Comparison of ENCODE assay signal across 9 cellular contexts in genomic region chr6:63307581-63308246, GRCh38. TPM values are rescaled to one million over a fixed set of nuclear protein-coding genes. Genes with fewer than 3 reads are reported as not detected.
DNase-seq lines count a peak whose midpoint lies in the region; ATAC-seq and TF ChIP-seq lines count a peak whose summit lies in the region.
"Had no signal": no experiment of that assay in that cellular context is flagged by ENCODE, and none has a peak within 500 bp of the region (broad histone marks: within the 10 kb centered on the region; RNA-seq: fewer than 3 reads in every experiment).

No MANE protein-coding gene starts in this region.

- H4K20me1 ChIP-seq in neural progenitor cell (ENCODE audit: low read depth) = no peaks in the 10 kb centered on the region

- H3K4me3 ChIP-seq in cardiac fibroblast (replicated peaks in 1 of 2; ENCODE audit: low read depth in 2 of 2, low read length in 2 of 2) (no peak overlapping the region), neural progenitor cell (no peak overlapping the region), tibial nerve (no peak overlapping the region)
- H3K4me3 ChIP-seq: SK-N-MC had no signal

- ATAC-seq in GM18907 (IDR thresholded peaks at IDR 0.05; ENCODE audit: unreplicated experiment) (peak; percentile 95), HG03060 (IDR thresholded peaks at IDR 0.05; ENCODE audit: low read depth, unreplicated experiment) (peak; percentile 88)

- H3K27me3 ChIP-seq in neural progenitor cell (no peaks in the 10 kb centered on the region), tibial nerve (no peaks in the 10 kb centered on the region)

- TF ChIP-seq CTCF in CD14-positive monocyte (IDR thresholded peaks at IDR 0.05) (peak; percentile 35), cardiac fibroblast (IDR thresholded peaks at IDR 0.05; ENCODE audit: low read depth, low read length) (peak; percentile 64), neural progenitor cell (IDR thresholded peaks at IDR 0.05) (peak; percentile 62), tibial nerve (IDR thresholded peaks at IDR 0.05) (peak in 2 of 5 experiments; percentile 8 to 11)

- H3K4me3 Mint-ChIP-seq in CD14-positive monocyte (no peak overlapping the region), neural progenitor cell (no peak overlapping the region)

- no peaks in the 10 kb centered on the region for H3F3A ChIP-seq in neural progenitor cell (ENCODE audit: low read depth)

- no peak for TF ChIP-seq POLR2A in tibial nerve (IDR thresholded peaks at IDR 0.05)

- no peaks in the 10 kb centered on the region for H3K4me1 Mint-ChIP-seq in CD14-positive monocyte
- H3K4me1 Mint-ChIP-seq in neural progenitor cell = no peaks in the 10 kb centered on the region

- H3K4me1 ChIP-seq in neural progenitor cell = no peaks in the 10 kb centered on the region
- no peaks in the 10 kb centered on the region for H3K4me1 ChIP-seq in tibial nerve

- DNase-seq in CD14-positive monocyte (ENCODE audit: low spot score) = no peak
- DNase-seq in NCI-H226 = peak; percentile 44
- DNase-seq in cardiac fibroblast (ENCODE audit: low read depth in 2 of 2) = peak; percentile 69 to 78
- peak; percentile 55 for DNase-seq in neural progenitor cell (ENCODE audit: low spot score)
- DNase-seq in activated CD4-positive, CD25-positive, alpha-beta regulatory T cell (lab: John Stamatoyannopoulos, UW) = no peak
- DNase-seq in tibial nerve (ENCODE audit: low spot score in 2 of 2) = no peak

- H3K27ac ChIP-seq in neural progenitor cell (no peak overlapping the region), tibial nerve (no peak overlapping the region)
- H3K27ac ChIP-seq: SK-N-MC had no signal

- H3K9ac ChIP-seq in neural progenitor cell = no peak overlapping the region

- no peaks in the 10 kb centered on the region for H3K36me3 Mint-ChIP-seq in CD14-positive monocyte
- no peaks in the 10 kb centered on the region for H3K36me3 Mint-ChIP-seq in neural progenitor cell

- H3K9me3 Mint-ChIP-seq in CD14-positive monocyte (no peaks in the 10 kb centered on the region), neural progenitor cell (no peaks in the 10 kb centered on the region)

- H3K36me3 ChIP-seq in neural progenitor cell (no peaks in the 10 kb centered on the region), tibial nerve (no peaks in the 10 kb centered on the region)

- WGBS in tibial nerve, 2 donors = 60 to 67% methylated on average over 3 of the region's 3 CpGs

- H3K27me3 Mint-ChIP-seq in CD14-positive monocyte (ENCODE audit: low read depth in 3 of 3) = peaks cover 0 to 4% (median 2%) of the 10 kb centered on the region in 3 donors
- H3K27me3 Mint-ChIP-seq in neural progenitor cell (ENCODE audit: insufficient read depth, low read depth) = no peaks in the 10 kb centered on the region

- H3K4me2 ChIP-seq in neural progenitor cell = no peak overlapping the region

- intact Hi-C loops in CD14-positive monocyte (cut with micrococcal nuclease) = no loop called here

- H3K27ac Mint-ChIP-seq in CD14-positive monocyte (no peak overlapping the region), neural progenitor cell (no peak overlapping the region)

- no peak overlapping the region for H2AFZ ChIP-seq in neural progenitor cell (replicated peaks)

- H3K9me3 ChIP-seq in neural progenitor cell (ENCODE audit: low read depth) = no peaks in the 10 kb centered on the region
- no peaks in the 10 kb centered on the region for H3K9me3 ChIP-seq in tibial nerve

- H3K79me2 ChIP-seq in neural progenitor cell (ENCODE audit: low read depth) = no peaks in the 10 kb centered on the region

- TF ChIP-seq EP300 in tibial nerve (IDR thresholded peaks at IDR 0.05) = no peak

RNA-seq across cellular contexts. Expression of gene LGSN, which starts 12.1 kb away (rescaled TPM):
- polyA plus RNA-seq in CD14-positive monocyte = not detected
- total RNA-seq in neural progenitor cell (ENCODE audit: low replicate concordance) (0.09 and 0.40 TPM in 2 replicates), tibial nerve (not detected)

Comparison
In these comparisons a context has a peak if more than half of its experiments do, and no peak if none do; other contexts are left out.
1. DNase-seq: peak in NCI-H226 (single experiment), cardiac fibroblast (2 of 2) and neural progenitor cell (single experiment); none in CD14-positive monocyte (single experiment), activated CD4-positive, CD25-positive, alpha-beta regulatory T cell (0 of 4) and tibial nerve (0 of 2).